8 cellular contexts compared by ENCODE assay signal in genomic region chr17:42819939-42820535, GRCh38. TPM values are rescaled to one million over a fixed set of nuclear protein-coding genes. Genes with fewer than 3 reads are reported as not detected.
DNase-seq lines count a peak whose midpoint lies in the region; ATAC-seq and TF ChIP-seq lines count a peak whose summit lies in the region.

No MANE protein-coding gene starts in this region.

- no peak for TF ChIP-seq EP300 in tibial nerve (IDR thresholded peaks at IDR 0.05)

- no peak overlapping the region for H3K4me3 ChIP-seq in cardiac muscle cell
- H3K4me3 ChIP-seq in naive thymus-derived CD4-positive, alpha-beta T cell (ENCODE audit: low read length), result no peak overlapping the region
- no peak overlapping the region for H3K4me3 ChIP-seq in tibial nerve

- WGBS in tibial nerve, 2 donors, result 33 to 34% methylated on average over 2 of the region's 2 CpGs

- POLR2A ChIA-PET in activated CD4-positive, alpha-beta T cell treated with anti-CD3 and anti-CD28 coated beads for 36 hours (lab: Charles Lee), result interaction anchor here (0.6 to 1.2 kb wide), 2 partner anchors 11 to 751 kb away, joined by 3 to 4 read pairs; no protein-coding TSS in a partner anchor
- POLR2A ChIA-PET in naive thymus-derived CD4-positive, alpha-beta T cell (lab: Charles Lee), result no interaction called here

- no peak overlapping the region for H3K27ac Mint-ChIP-seq in activated CD4-positive, alpha-beta T cell treated with anti-CD3 and anti-CD28 coated beads for 36 hours
- H3K27ac Mint-ChIP-seq in naive thymus-derived CD4-positive, alpha-beta T cell, result peak overlapping the region in 4 of 9 donors; percentile 6 to 43 (median 27)

- intact Hi-C loops in cardiac septum (cut with DNase I), result loop anchor here (5.0 kb wide), 1 partner anchor 98 kb away; no protein-coding TSS in a partner anchor
- intact Hi-C loops in activated CD4-positive, alpha-beta T cell treated with anti-CD3 and anti-CD28 coated beads for 36 hours (cut with DNase I, micrococcal nuclease), result loop anchor here (1.0 to 5.0 kb wide), 7 partner anchors 47 to 662 kb away; partner anchors contain the start of genes VPS25 (in 2 of the 2), DHX8 (in 1 of the 2), PSMC3IP (in 1 of the 2) and TMEM106A (in 1 of the 2)
- intact Hi-C loops in naive thymus-derived CD4-positive, alpha-beta T cell (cut with micrococcal nuclease), result loop anchor here (5.0 to 10.0 kb wide), 5 partner anchors 95 to 1187 kb away; partner anchors contain the start of genes BRCA1 (in 1 of the 2) and DNAJC7 (in 1 of the 2)

- DNase-seq in cardiac muscle cell (ENCODE audit: low read depth in 1 of 2, low spot score in 1 of 2), result peak; percentile 67 to 75
- DNase-seq in cardiac septum (ENCODE audit: low spot score), result no peak
- peak; percentile 79 for DNase-seq in NCI-H510A (lab: John Stamatoyannopoulos, UW)
- DNase-seq in activated CD4-positive, alpha-beta T cell treated with anti-CD3 and anti-CD28 coated beads for 36 hours, result peak; percentile 86
- DNase-seq in dermis blood vessel endothelial cell, result peak; percentile 88
- peak; percentile 16 to 57 (median 34) for DNase-seq in naive thymus-derived CD4-positive, alpha-beta T cell
- no peak for DNase-seq in tibial nerve (ENCODE audit: low spot score in 2 of 2)

- no peak for TF ChIP-seq POLR2A in tibial nerve (IDR thresholded peaks at IDR 0.05)

- H3K27me3 ChIP-seq in cardiac muscle cell (no peaks in the 10 kb centered on the region), tibial nerve (no peaks in the 10 kb centered on the region)
- no peaks in the 10 kb centered on the region for H3K27me3 ChIP-seq in naive thymus-derived CD4-positive, alpha-beta T cell (ENCODE audit: control insufficient read depth in 2 of 2, insufficient read depth in 2 of 2, low read length in 2 of 2)

- peaks cover 28% of the 10 kb centered on the region for H3K4me1 Mint-ChIP-seq in activated CD4-positive, alpha-beta T cell treated with anti-CD3 and anti-CD28 coated beads for 36 hours
- H3K4me1 Mint-ChIP-seq in naive thymus-derived CD4-positive, alpha-beta T cell, result peaks cover 19 to 42% (median 28%) of the 10 kb centered on the region in 7 donors

- H3K9me3 ChIP-seq in cardiac muscle cell (ENCODE audit: low read depth), result no peaks in the 10 kb centered on the region
- H3K9me3 ChIP-seq in naive thymus-derived CD4-positive, alpha-beta T cell (ENCODE audit: control insufficient read depth in 2 of 3, low read length in 3 of 3), result no peaks in the 10 kb centered on the region
- no peaks in the 10 kb centered on the region for H3K9me3 ChIP-seq in tibial nerve

- peak; percentile 81 for TF ChIP-seq CTCF in cardiac muscle cell (IDR thresholded peaks at IDR 0.05; ENCODE audit: low read depth, low read length)
- peak; percentile 20 to 53 (median 34) for TF ChIP-seq CTCF in tibial nerve (IDR thresholded peaks at IDR 0.05)

- no peak overlapping the region for H3K4me3 Mint-ChIP-seq in activated CD4-positive, alpha-beta T cell treated with anti-CD3 and anti-CD28 coated beads for 36 hours
- peak overlapping the region in 2 of 10 donors; percentile 1 to 22 for H3K4me3 Mint-ChIP-seq in naive thymus-derived CD4-positive, alpha-beta T cell

- peaks cover 6% of the 10 kb centered on the region for H3K4me1 ChIP-seq in cardiac muscle cell (ENCODE audit: low read depth)
- peaks cover 6 to 12% of the 10 kb centered on the region in 2 donors for H3K4me1 ChIP-seq in naive thymus-derived CD4-positive, alpha-beta T cell (ENCODE audit: control insufficient read depth in 2 of 2, insufficient read depth in 2 of 2, low read length in 2 of 2)
- peaks cover 0 to 38% (median 16%) of the 10 kb centered on the region in 4 donors for H3K4me1 ChIP-seq in tibial nerve

- peaks cover 55% of the 10 kb centered on the region for H3K36me3 Mint-ChIP-seq in activated CD4-positive, alpha-beta T cell treated with anti-CD3 and anti-CD28 coated beads for 36 hours (ENCODE audit: low read depth)
- peaks cover 15 to 39% (median 25%) of the 10 kb centered on the region in 5 donors for H3K36me3 Mint-ChIP-seq in naive thymus-derived CD4-positive, alpha-beta T cell

- no peaks in the 10 kb centered on the region for H3K9me3 Mint-ChIP-seq in activated CD4-positive, alpha-beta T cell treated with anti-CD3 and anti-CD28 coated beads for 36 hours (ENCODE audit: low read depth)
- peaks cover 0 to 1% (median 0%) of the 10 kb centered on the region in 11 donors for H3K9me3 Mint-ChIP-seq in naive thymus-derived CD4-positive, alpha-beta T cell

- H3K27me3 Mint-ChIP-seq in activated CD4-positive, alpha-beta T cell treated with anti-CD3 and anti-CD28 coated beads for 36 hours, result no peaks in the 10 kb centered on the region
- no peaks in the 10 kb centered on the region for H3K27me3 Mint-ChIP-seq in naive thymus-derived CD4-positive, alpha-beta T cell

- H3K36me3 ChIP-seq in cardiac muscle cell (peaks cover 47% of the 10 kb centered on the region), tibial nerve (peaks cover 0 to 74% (median 13%) of the 10 kb centered on the region in 3 donors)
- peaks cover 30 to 72% (median 41%) of the 10 kb centered on the region in 3 experiments for H3K36me3 ChIP-seq in naive thymus-derived CD4-positive, alpha-beta T cell (ENCODE audit: control insufficient read depth in 2 of 3, insufficient read depth in 3 of 3, low read length in 3 of 3)

- peak; percentile 56 for ATAC-seq in activated CD4-positive, alpha-beta T cell treated with anti-CD3 and anti-CD28 coated beads for 36 hours
- ATAC-seq in naive thymus-derived CD4-positive, alpha-beta T cell, result no peak
- no peak for ATAC-seq in GM18519 (IDR thresholded peaks at IDR 0.05; ENCODE audit: low FRiP score, unreplicated experiment)

- CTCF ChIA-PET in activated CD4-positive, alpha-beta T cell treated with anti-CD3 and anti-CD28 coated beads for 36 hours (lab: Charles Lee), result interaction anchor here (0.7 to 2.9 kb wide), 16 partner anchors 9 to 244 kb away, joined by 3 to 13 read pairs (median 4); partner anchors contain the start of genes PSMC3IP and PSME3
- CTCF ChIA-PET in naive thymus-derived CD4-positive, alpha-beta T cell (lab: Charles Lee), result interaction anchor here (0.6 to 1.6 kb wide), 4 partner anchors 8 to 1224 kb away, joined by 3 to 5 read pairs (median 3); no protein-coding TSS in a partner anchor

- H3K27ac ChIP-seq in cardiac muscle cell (peak overlapping the region; percentile 22), tibial nerve (no peak overlapping the region)
- H3K27ac ChIP-seq in naive thymus-derived CD4-positive, alpha-beta T cell (ENCODE audit: low read depth, low read length), result peak overlapping the region; percentile 40

RNA-seq across cellular contexts. Expression of gene BECN1, which starts 4.0 kb away (rescaled TPM):
- total RNA-seq in cardiac muscle cell, result 64.5 and 112 TPM in 2 replicates
- polyA plus RNA-seq in cardiac muscle cell, result 65.2 and 71.5 TPM in 2 replicates
- total RNA-seq in cardiac septum, result 84.3 TPM
- total RNA-seq in activated CD4-positive, alpha-beta T cell treated with anti-CD3 and anti-CD28 coated beads for 36 hours, result 100 to 1,000 TPM in 1 of 2 experiments, 10 to 100 TPM in 1; 69.1 to 101 TPM
- 133 and 168 TPM in 2 replicates for total RNA-seq in dermis blood vessel endothelial cell
- total RNA-seq in naive thymus-derived CD4-positive, alpha-beta T cell, result 100 to 1,000 TPM in 3 of 5 experiments, 10 to 100 TPM in 2; 84.7 to 130 (median 107) TPM
- 100 to 1,000 TPM; 111 to 124 TPM for polyA plus RNA-seq in naive thymus-derived CD4-positive, alpha-beta T cell
- total RNA-seq in tibial nerve, result 100 to 1,000 TPM in 1 of 4 donors, 10 to 100 TPM in 3; 76.7 to 104 (median 80.4) TPM

RNA-seq across cellular contexts. Expression of gene PSME3, which starts 13.2 kb away (rescaled TPM):
- total RNA-seq in cardiac muscle cell, result 59.4 and 72.3 TPM in 2 replicates
- polyA plus RNA-seq in cardiac muscle cell, result 77.0 and 104 TPM in 2 replicates
- 66.9 TPM for total RNA-seq in cardiac septum
- 100 to 1,000 TPM; 116 to 118 TPM for total RNA-seq in activated CD4-positive, alpha-beta T cell treated with anti-CD3 and anti-CD28 coated beads for 36 hours
- total RNA-seq in dermis blood vessel endothelial cell, result 77.6 and 128 TPM in 2 replicates
- total RNA-seq in naive thymus-derived CD4-positive, alpha-beta T cell, result 100 to 1,000 TPM in 1 of 5 experiments, 10 to 100 TPM in 4; 53.8 to 116 (median 65.9) TPM
- 100 to 1,000 TPM; 109 to 116 TPM for polyA plus RNA-seq in naive thymus-derived CD4-positive, alpha-beta T cell
- 10 to 100 TPM; 42.2 to 86.7 (median 53.7) TPM for total RNA-seq in tibial nerve

RNA-seq across cellular contexts. Expression of gene CNTD1, which starts 21.4 kb away (rescaled TPM):
- total RNA-seq in cardiac muscle cell (0.27 TPM in 1 of 2 replicates, not detected in the other), cardiac septum (not detected), dermis blood vessel endothelial cell (0.34 TPM in 1 of 2 replicates, not detected in the other), tibial nerve (under 1 TPM in 1 of 4 donors, not detected in 3; 0.22 TPM)
- polyA plus RNA-seq in cardiac muscle cell, result 2.5 and 3.9 TPM in 2 replicates
- total RNA-seq in activated CD4-positive, alpha-beta T cell treated with anti-CD3 and anti-CD28 coated beads for 36 hours, result not detected
- not detected for total RNA-seq in naive thymus-derived CD4-positive, alpha-beta T cell
- polyA plus RNA-seq in naive thymus-derived CD4-positive, alpha-beta T cell, result under 1 TPM; 0.24 to 0.32 TPM

RNA-seq across cellular contexts. Expression of gene COA3, which starts 21.5 kb away (rescaled TPM):
- total RNA-seq in cardiac muscle cell (84.1 and 113 TPM in 2 replicates), cardiac septum (61.4 TPM), dermis blood vessel endothelial cell (52.5 and 75.7 TPM in 2 replicates), tibial nerve (10 to 100 TPM; 58.2 to 91.7 (median 62.6) TPM)
- polyA plus RNA-seq in cardiac muscle cell, result 228 and 275 TPM in 2 replicates
- total RNA-seq in activated CD4-positive, alpha-beta T cell treated with anti-CD3 and anti-CD28 coated beads for 36 hours, result 10 to 100 TPM; 30.1 to 31.4 TPM
- 10 to 100 TPM in 4 of 5 experiments, 1 to 10 TPM in 1; 7.6 to 48.1 (median 27.6) TPM for total RNA-seq in naive thymus-derived CD4-positive, alpha-beta T cell
- 100 to 1,000 TPM; 108 to 118 TPM for polyA plus RNA-seq in naive thymus-derived CD4-positive, alpha-beta T cell

RNA-seq across cellular contexts. Expression of gene AOC2, which starts 24.3 kb away (rescaled TPM):
- 2.5 and 5.6 TPM in 2 replicates for total RNA-seq in cardiac muscle cell
- polyA plus RNA-seq in cardiac muscle cell, result 2.4 and 4.8 TPM in 2 replicates
- total RNA-seq in cardiac septum, result 0.89 TPM
- 1 to 10 TPM; 1.7 to 1.9 TPM for total RNA-seq in activated CD4-positive, alpha-beta T cell treated with anti-CD3 and anti-CD28 coated beads for 36 hours
- total RNA-seq in dermis blood vessel endothelial cell, result 0.42 and 0.85 TPM in 2 replicates
- total RNA-seq in naive thymus-derived CD4-positive, alpha-beta T cell, result 1 to 10 TPM; 3.0 to 3.5 (median 3.2) TPM
- not detected for polyA plus RNA-seq in naive thymus-derived CD4-positive, alpha-beta T cell
- 1 to 10 TPM; 2.0 to 3.3 (median 3.0) TPM for total RNA-seq in tibial nerve

Comparison
In these comparisons a context has a peak if more than half of its experiments do, and no peak if none do; other contexts are left out.
1. DNase-seq: peak in cardiac muscle cell (2 of 2), NCI-H510A (single experiment), activated CD4-positive, alpha-beta T cell treated with anti-CD3 and anti-CD28 coated beads for 36 hours (single experiment), dermis blood vessel endothelial cell (single experiment) and naive thymus-derived CD4-positive, alpha-beta T cell (9 of 9); none in cardiac septum (single experiment) and tibial nerve (0 of 2).
2. H3K27ac ChIP-seq: peak in cardiac muscle cell (single experiment) and naive thymus-derived CD4-positive, alpha-beta T cell (single experiment); none in tibial nerve (0 of 4).